ENCODE assay signal across 8 cellular contexts in the genomic region with DNA sequence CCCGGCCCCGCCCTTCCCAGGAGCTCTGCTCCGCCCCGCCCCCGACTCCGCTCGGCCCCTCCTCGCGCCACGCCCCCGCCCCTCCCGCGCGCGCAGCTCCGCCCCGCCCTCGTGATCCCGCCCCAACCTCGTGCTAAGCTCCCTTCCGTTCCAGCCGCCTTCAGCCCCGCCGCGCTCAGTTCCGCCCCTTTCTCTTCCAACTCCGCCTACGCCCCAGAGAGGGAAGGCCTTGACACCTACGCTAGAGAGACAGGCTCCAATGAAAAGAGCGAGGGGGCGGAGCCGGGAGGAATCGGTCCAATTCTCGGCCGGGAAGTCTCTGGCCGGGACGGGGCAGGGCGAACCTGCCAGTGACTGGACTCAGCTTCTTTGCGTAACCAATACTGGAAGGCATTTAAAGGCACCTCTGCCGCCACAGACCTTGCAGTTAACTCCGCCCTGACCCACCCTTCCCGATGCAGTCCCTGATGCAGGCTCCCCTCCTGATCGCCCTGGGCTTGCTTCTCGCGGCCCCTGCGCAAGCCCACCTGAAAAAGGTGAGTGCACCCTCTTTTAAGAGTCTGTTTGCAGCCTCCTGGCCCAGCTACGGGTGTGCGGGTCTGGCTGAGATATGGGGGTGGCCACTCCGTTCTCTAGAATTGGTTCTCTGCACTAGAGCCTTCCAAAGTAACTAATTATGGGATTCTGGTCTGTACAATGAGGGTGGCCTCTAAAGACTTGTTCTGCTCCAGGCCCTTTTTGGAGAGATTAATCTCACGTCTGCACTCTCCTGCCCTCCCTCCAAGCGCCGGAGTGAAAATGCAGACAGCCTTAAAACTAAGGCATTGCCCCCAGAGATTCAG. TPM values are rescaled to one million over a fixed set of nuclear protein-coding genes. Genes with fewer than 3 reads are reported as not detected.
DNase-seq lines count a peak whose midpoint lies in the region; ATAC-seq and TF ChIP-seq lines count a peak whose summit lies in the region.

TSS of gene GM2A (plus strand) at position 424 of the 842 bp plus-strand sequence. CDS start at position 456, 32 bp downstream.

- WGBS in esophagus, 2 donors, result 1% methylated on average over 44 to 52 of the region's 52 CpGs

- H3K36me3 ChIP-seq in KMS-11 (ENCODE audit: insufficient read depth), result no peaks in the 10 kb centered on the region
- no peaks in the 10 kb centered on the region for H3K36me3 ChIP-seq in Peyer's patch
- no peaks in the 10 kb centered on the region for H3K36me3 ChIP-seq in esophagus (ENCODE audit: control insufficient read depth in 2 of 2, insufficient read depth in 2 of 2, low read length in 1 of 2)
- no peaks in the 10 kb centered on the region for H3K36me3 ChIP-seq in mucosa of stomach (ENCODE audit: control insufficient read depth, insufficient read depth, low read length)

- DNase-seq in DMS53 treated with DMSO at 0.1 percent for 48 hours (lab: John Stamatoyannopoulos, UW; ENCODE audit: unreplicated experiment), result peak; percentile 98
- DNase-seq in Peyer's patch, result peak; percentile 99 to 100 (median 99)
- peak; percentile 99 for DNase-seq in activated T-cell treated with anti-CD3 and anti-CD28 coated beads, Interleukin-2, amount 50 U/mL, for 48 hours
- DNase-seq in stimulated activated CD8-positive, alpha-beta memory T cell treated with anti-CD3 and anti-CD28 coated beads, Interleukin-7, amount 100 ng/mL, for 1 hour (ENCODE audit: low read depth in 2 of 2), result peak; percentile 90 to 94

- H3K27ac ChIP-seq in KMS-11 (no peak within 1 kb of the TSS), Peyer's patch (peak within 1 kb of the TSS; percentile 75 to 89 (median 78)), esophagus (ENCODE audit: low read depth in 2 of 2, low read length in 1 of 2) (peak within 1 kb of the TSS; percentile 86 to 88)

- H3K4me3 ChIP-seq in KMS-11 (IDR thresholded peaks at IDR 0.05; ENCODE audit: insufficient read depth, low read depth, low read length) (no peak within 1 kb of the TSS), Peyer's patch (peak within 1 kb of the TSS; percentile 55 to 72 (median 70)), esophagus (ENCODE audit: low read depth in 1 of 2, low read length in 2 of 2) (peak within 1 kb of the TSS; percentile 73 to 84), mucosa of stomach (ENCODE audit: low read length) (peak within 1 kb of the TSS; percentile 90)

- H3K27me3 ChIP-seq in KMS-11 (ENCODE audit: insufficient read depth, low read depth) (no peaks in the 10 kb centered on the region), Peyer's patch (no peaks in the 10 kb centered on the region), esophagus (ENCODE audit: control insufficient read depth in 1 of 2, insufficient read depth in 2 of 2, low read length in 2 of 2) (no peaks in the 10 kb centered on the region), mucosa of stomach (ENCODE audit: control insufficient read depth, insufficient read depth, low read length) (no peaks in the 10 kb centered on the region)

- ATAC-seq in GM21737 (IDR thresholded peaks at IDR 0.05; ENCODE audit: unreplicated experiment), result peak; percentile 86

- H3K4me2 ChIP-seq in KMS-11, result peak within 1 kb of the TSS; percentile 72

- H3K9ac ChIP-seq in KMS-11 (peak within 1 kb of the TSS; percentile 26; the same call in 1 of the 2 replicates), mucosa of stomach (ENCODE audit: low read length) (peak within 1 kb of the TSS; percentile 68)

- peaks cover 4% of the 10 kb centered on the region for H3K4me1 ChIP-seq in KMS-11 (ENCODE audit: low read depth, poor library complexity, severe bottlenecking)
- H3K4me1 ChIP-seq in Peyer's patch, result peaks cover 0 to 22% (median 5%) of the 10 kb centered on the region in 4 donors
- peaks cover 2 to 13% of the 10 kb centered on the region in 2 donors for H3K4me1 ChIP-seq in esophagus (ENCODE audit: control insufficient read depth in 2 of 2, insufficient read depth in 2 of 2, low read length in 1 of 2)
- H3K4me1 ChIP-seq in mucosa of stomach (ENCODE audit: control insufficient read depth, insufficient read depth, low read length), result peaks cover 9% of the 10 kb centered on the region

- no peaks in the 10 kb centered on the region for H4K20me1 ChIP-seq in KMS-11 (ENCODE audit: insufficient read depth)

- TF ChIP-seq CTCF in KMS-11 (conservative IDR thresholded peaks at IDR 0.05; ENCODE audit: low read depth, low read length) (no peak), Peyer's patch (IDR thresholded peaks at IDR 0.05) (no peak)

- no peaks in the 10 kb centered on the region for H3K9me3 ChIP-seq in Peyer's patch
- H3K9me3 ChIP-seq in esophagus (ENCODE audit: control insufficient read depth in 2 of 2, insufficient read depth in 1 of 2, low read depth in 1 of 2, low read length in 1 of 2), result no peaks in the 10 kb centered on the region
- H3K9me3 ChIP-seq in mucosa of stomach (ENCODE audit: control insufficient read depth, low read length), result no peaks in the 10 kb centered on the region

- peak; percentile 76 to 93 for TF ChIP-seq POLR2A in Peyer's patch (IDR thresholded peaks at IDR 0.05)

- peak within 1 kb of the TSS; percentile 82 for H2AFZ ChIP-seq in KMS-11 (ENCODE audit: low read depth)

- H3K79me2 ChIP-seq in KMS-11 (ENCODE audit: insufficient read depth, low read depth), result no peaks in the 10 kb centered on the region

RNA-seq across cellular contexts. Expression of gene GM2A, which starts in this region (rescaled TPM):
- total RNA-seq in Peyer's patch, result 10 to 100 TPM; 15.1 to 27.2 (median 16.8) TPM
- 10 to 100 TPM; 43.4 to 80.7 TPM for polyA plus RNA-seq in esophagus
